ENCODE assay signal across 15 cellular contexts in genomic region chr4:6447561-6448290, GRCh38. TPM values are rescaled to one million over a fixed set of nuclear protein-coding genes. Genes with fewer than 3 reads are reported as not detected.
DNase-seq lines count a peak whose midpoint lies in the region; ATAC-seq and TF ChIP-seq lines count a peak whose summit lies in the region.
"Had no signal": no experiment of that assay in that cellular context is flagged by ENCODE, and none has a peak within 500 bp of the region (broad histone marks: within the 10 kb centered on the region; RNA-seq: fewer than 3 reads in every experiment).

No MANE protein-coding gene starts in this region.

- H3K27me3 Mint-ChIP-seq in WTC11 (ENCODE audit: low read depth), result no peaks in the 10 kb centered on the region

- no peaks in the 10 kb centered on the region for H3K9me3 Mint-ChIP-seq in WTC11

- TF ChIP-seq POLR2A in spleen (IDR thresholded peaks at IDR 0.05), result no peak

- peak overlapping the region in 6 of 11 experiments; percentile 0 to 45 (median 21); a peak in 5 of 22 replicates for H3K9ac ChIP-seq in BLaER1 treated with 17β-estradiol and CSF1 and Interleukin-3, amounts not matched to agents 10 nM and 100 nM

- peaks cover 11% of the 10 kb centered on the region for H3K4me1 Mint-ChIP-seq in WTC11

- no peak overlapping the region for H3K4me3 Mint-ChIP-seq in WTC11

- H3K27ac Mint-ChIP-seq in WTC11, result peak overlapping the region; percentile 49; the same call in 1 of the 2 replicates

- DNase-seq in WTC11 (ENCODE audit: low spot score) (no peak), left kidney (ENCODE audit: low read depth, low spot score) (peak; percentile 22), spleen (peak; percentile 55), NK-92 (lab: John Stamatoyannopoulos, UW; ENCODE audit: unreplicated experiment) (no peak)
- no peak for DNase-seq in activated CD4-positive, CD25-positive, alpha-beta regulatory T cell treated with anti-CD3 and anti-CD28 coated beads, Interleukin-2, amount 50 U/mL, for 72 hours
- DNase-seq: DMS79, IMR-90, NCI-H1417 treated with DMSO at 0.1 percent for 48 hours, NCI-H1930, NCI-H526, PC-9 had no signal

- no peak for TF ChIP-seq CTCF in WTC11 (IDR thresholded peaks at IDR 0.05)
- TF ChIP-seq CTCF in spleen (IDR thresholded peaks at IDR 0.05 in 8 of 11, conservative IDR thresholded peaks at IDR 0.05 in 3 of 11), result no peak

- 51 to 63% (median 57%) methylated on average over 25 of the region's 25 CpGs for WGBS in spleen, 5 donors

- CTCF ChIA-PET in WTC11 (lab: Charles Lee), result interaction anchor here (1.0 to 2.0 kb wide), 4 partner anchors 99 to 116 kb away, joined by 3 to 8 read pairs (median 4); no protein-coding TSS in a partner anchor

- no peaks in the 10 kb centered on the region for H3K36me3 Mint-ChIP-seq in WTC11

- H3K27ac ChIP-seq in BLaER1 treated with 17β-estradiol and CSF1 and Interleukin-3, amounts not matched to agents 10 nM and 100 nM, result peak overlapping the region in 6 of 11 experiments; percentile 15 to 52 (median 44); a peak in 8 of 22 replicates
- no peak overlapping the region for H3K27ac ChIP-seq in spleen
- H3K27ac ChIP-seq: A549, HL-60, PC-9 had no signal

- intact Hi-C loops in spleen (cut with DNase I; ENCODE audit: low total_unique reads), result no loop called here

- POLR2A ChIA-PET in WTC11 (lab: Charles Lee), result no interaction called here

- H3K9me3 ChIP-seq in BLaER1 treated with 17β-estradiol and CSF1 and Interleukin-3, amounts not matched to agents 10 nM and 100 nM (replicated peaks in 1 of 11), result no peaks in the 10 kb centered on the region
- H3K9me3 ChIP-seq in spleen, result no peaks in the 10 kb centered on the region
- H3K9me3 ChIP-seq: A549 had no signal

- H3K27me3 ChIP-seq in BLaER1 treated with 17β-estradiol and CSF1 and Interleukin-3, amounts not matched to agents 10 nM and 100 nM, result peaks cover 0 to 21% (median 9%) of the 10 kb centered on the region in 11 experiments; a peak in 12 of 22 replicates
- H3K27me3 ChIP-seq in spleen (replicated peaks in 1 of 7), result peaks cover 0 to 62% (median 0%) of the 10 kb centered on the region in 7 donors

- H3K4me1 ChIP-seq in BLaER1 treated with 17β-estradiol and CSF1 and Interleukin-3, amounts not matched to agents 10 nM and 100 nM, result peaks cover 44 to 68% (median 53%) of the 10 kb centered on the region in 10 experiments
- H3K4me1 ChIP-seq in spleen, result peaks cover 0 to 34% (median 19%) of the 10 kb centered on the region in 6 donors
- H3K4me1 ChIP-seq: A549 had no signal

- peaks cover 0 to 13% (median 0%) of the 10 kb centered on the region in 11 experiments; a peak in 5 of 22 replicates for H4K20me1 ChIP-seq in BLaER1 treated with 17β-estradiol and CSF1 and Interleukin-3, amounts not matched to agents 10 nM and 100 nM

- H3K36me3 ChIP-seq in BLaER1 treated with 17β-estradiol and CSF1 and Interleukin-3, amounts not matched to agents 10 nM and 100 nM, result no peaks in the 10 kb centered on the region
- H3K36me3 ChIP-seq in spleen, result no peaks in the 10 kb centered on the region

- H3K4me3 ChIP-seq in BLaER1 treated with 17β-estradiol and CSF1 and Interleukin-3, amounts not matched to agents 10 nM and 100 nM, result peak overlapping the region in 7 of 10 experiments; percentile 21 to 53 (median 37); a peak in 10 of 20 replicates
- no peak overlapping the region for H3K4me3 ChIP-seq in spleen
- H3K4me3 ChIP-seq: A549, PC-9 had no signal

- H3K4me2 ChIP-seq in BLaER1 treated with 17β-estradiol and CSF1 and Interleukin-3, amounts not matched to agents 10 nM and 100 nM, result peak overlapping the region; percentile 77 to 99 (median 96)
- H3K4me2 ChIP-seq: A549, PC-9 had no signal

- ATAC-seq in WTC11 (no peak), HG02970 (IDR thresholded peaks at IDR 0.05; ENCODE audit: low FRiP score, unreplicated experiment) (no peak)
- ATAC-seq: A549 had no signal

TF ChIP-seq in WTC11, 78 proteins besides CTCF, POLR2A, EP300 and RAD21:
- TF ChIP-seq ETV6 (CRISPR knock-in tag; IDR thresholded peaks at IDR 0.05) (no peak), ATF1 (CRISPR knock-in tag; IDR thresholded peaks at IDR 0.05) (no peak), ELF4 (CRISPR knock-in tag; IDR thresholded peaks at IDR 0.05; ENCODE audit: low read depth) (no peak), IRF1 (CRISPR knock-in tag; IDR thresholded peaks at IDR 0.05) (no peak), ZNF512 (CRISPR knock-in tag; IDR thresholded peaks at IDR 0.05; ENCODE audit: borderline replicate concordance) (no peak), ZBTB43 (CRISPR knock-in tag; IDR thresholded peaks at IDR 0.05) (no peak)

RNA-seq across cellular contexts. Expression of gene PPP2R2C, which starts 24.7 kb away (rescaled TPM):
- 9.0 to 11.5 TPM (median 9.4 TPM) in 3 replicates for total RNA-seq in WTC11 (2021)
- 1 to 10 TPM in 1 of 7 donors, under 1 TPM in 5, not detected in 1; 0.23 to 1.3 (median 0.47) TPM for total RNA-seq in spleen
- under 1 TPM; 0.07 to 0.19 (median 0.14) TPM for polyA plus RNA-seq in spleen
- total RNA-seq: IMR-90 had no signal

Comparison
In these comparisons a context has a peak if more than half of its experiments do, and no peak if none do; other contexts are left out.
1. H3K27ac ChIP-seq: peak in BLaER1 treated with 17β-estradiol and CSF1 and Interleukin-3, amounts not matched to agents 10 nM and 100 nM (6 of 11); none in spleen (0 of 8).
2. H3K4me3 ChIP-seq: peak in BLaER1 treated with 17β-estradiol and CSF1 and Interleukin-3, amounts not matched to agents 10 nM and 100 nM (7 of 10); none in spleen (0 of 8).
3. DNase-seq: peak in left kidney (single experiment) and spleen (single experiment); none in WTC11 (single experiment), activated CD4-positive, CD25-positive, alpha-beta regulatory T cell treated with anti-CD3 and anti-CD28 coated beads, Interleukin-2, amount 50 U/mL, for 72 hours (single experiment) and NK-92 (single experiment).